ENCODE assay signal across 8 cellular contexts in genomic region chr5:52725065-52725746, GRCh38.
DNase-seq lines count a peak whose midpoint lies in the region; ATAC-seq and TF ChIP-seq lines count a peak whose summit lies in the region.

No MANE protein-coding gene starts in this region.

- H3K36me3 ChIP-seq in right lobe of liver = no peaks in the 10 kb centered on the region

- intact Hi-C loops in right lobe of liver (cut with DNase I) = no loop called here

- peaks cover 4 to 6% of the 10 kb centered on the region in 2 donors for H3K36me3 Mint-ChIP-seq in activated T-cell treated with anti-CD3 and anti-CD28 coated beads, Interleukin-2, amount 50 U/mL, for 72 hours (ENCODE audit: insufficient read depth in 2 of 2)

- no peaks in the 10 kb centered on the region for H3K27me3 Mint-ChIP-seq in activated T-cell treated with anti-CD3 and anti-CD28 coated beads, Interleukin-2, amount 50 U/mL, for 72 hours (ENCODE audit: low read depth)

- no peaks in the 10 kb centered on the region for H3K27me3 ChIP-seq in right lobe of liver

- peak overlapping the region; percentile 49 to 53 for H3K4me3 Mint-ChIP-seq in activated T-cell treated with anti-CD3 and anti-CD28 coated beads, Interleukin-2, amount 50 U/mL, for 72 hours

- no peak overlapping the region for H3K27ac ChIP-seq in right lobe of liver

- 31% methylated on average over 5 of the region's 6 CpGs for WGBS in right lobe of liver (ENCODE audit: insufficient coverage, low coverage, low lambda C conversion rate, missing lambda C conversion rate)

- peaks cover 4 to 7% of the 10 kb centered on the region in 2 donors for H3K9me3 Mint-ChIP-seq in activated T-cell treated with anti-CD3 and anti-CD28 coated beads, Interleukin-2, amount 50 U/mL, for 72 hours

- ATAC-seq in GM21529 (IDR thresholded peaks at IDR 0.05; ENCODE audit: unreplicated experiment) (peak; percentile 82), right lobe of liver (peak; percentile 57 to 87 (median 71))
- peak; percentile 96 to 99 for ATAC-seq in activated T-cell treated with anti-CD3 and anti-CD28 coated beads, Interleukin-2, amount 50 U/mL, for 72 hours (replicated peaks in 1 of 2)

- H3K4me3 ChIP-seq in NB4 (ENCODE audit: low read depth, low read length) = no peak overlapping the region
- no peak overlapping the region for H3K4me3 ChIP-seq in right lobe of liver

- H3K4me1 Mint-ChIP-seq in activated T-cell treated with anti-CD3 and anti-CD28 coated beads, Interleukin-2, amount 50 U/mL, for 72 hours (ENCODE audit: low read depth) = peaks cover 36% of the 10 kb centered on the region

- H3K9me3 ChIP-seq in right lobe of liver = no peaks in the 10 kb centered on the region

- peaks cover 0 to 14% (median 0%) of the 10 kb centered on the region in 4 donors for H3K4me1 ChIP-seq in right lobe of liver

- no peak overlapping the region for H3K27ac Mint-ChIP-seq in activated T-cell treated with anti-CD3 and anti-CD28 coated beads, Interleukin-2, amount 50 U/mL, for 72 hours

- TF ChIP-seq CTCF in NB4 (IDR thresholded peaks at IDR 0.05; ENCODE audit: low read depth, low read length) (no peak), right lobe of liver (IDR thresholded peaks at IDR 0.05) (no peak)

- peak; percentile 75 for DNase-seq in DMS153 (lab: John Stamatoyannopoulos, UW)
- DNase-seq in NB4 (ENCODE audit: low read depth) = peak; percentile 52
- DNase-seq in activated T-cell treated with anti-CD3 and anti-CD28 coated beads, Interleukin-2, amount 50 U/mL, for 72 hours = peak; percentile 42 to 59
- DNase-seq in right lobe of liver = no peak
- no peak for DNase-seq in hepatic stellate cell (ENCODE audit: low spot score)
- DNase-seq in GM19238 (ENCODE audit: insufficient read length, low spot score) = no peak
- DNase-seq in NCI-H1092 (lab: John Stamatoyannopoulos, UW) = no peak

- TF ChIP-seq POLR2A in NB4 (IDR thresholded peaks at IDR 0.05; ENCODE audit: extremely low read depth, insufficient read length) (no peak), right lobe of liver (IDR thresholded peaks at IDR 0.05) (no peak)

Comparison
In these comparisons a context has a peak if more than half of its experiments do, and no peak if none do; other contexts are left out.
1. DNase-seq: peak in DMS153 (single experiment), NB4 (single experiment) and activated T-cell treated with anti-CD3 and anti-CD28 coated beads, Interleukin-2, amount 50 U/mL, for 72 hours (2 of 2); none in right lobe of liver (0 of 3), hepatic stellate cell (single experiment), GM19238 (single experiment) and NCI-H1092 (single experiment).
2. Peak in every context shown above with its lines, with median percentiles within 50 percentile points of each other: ATAC-seq.